ENCODE assay signal across 1 cellular context in the genomic region with DNA sequence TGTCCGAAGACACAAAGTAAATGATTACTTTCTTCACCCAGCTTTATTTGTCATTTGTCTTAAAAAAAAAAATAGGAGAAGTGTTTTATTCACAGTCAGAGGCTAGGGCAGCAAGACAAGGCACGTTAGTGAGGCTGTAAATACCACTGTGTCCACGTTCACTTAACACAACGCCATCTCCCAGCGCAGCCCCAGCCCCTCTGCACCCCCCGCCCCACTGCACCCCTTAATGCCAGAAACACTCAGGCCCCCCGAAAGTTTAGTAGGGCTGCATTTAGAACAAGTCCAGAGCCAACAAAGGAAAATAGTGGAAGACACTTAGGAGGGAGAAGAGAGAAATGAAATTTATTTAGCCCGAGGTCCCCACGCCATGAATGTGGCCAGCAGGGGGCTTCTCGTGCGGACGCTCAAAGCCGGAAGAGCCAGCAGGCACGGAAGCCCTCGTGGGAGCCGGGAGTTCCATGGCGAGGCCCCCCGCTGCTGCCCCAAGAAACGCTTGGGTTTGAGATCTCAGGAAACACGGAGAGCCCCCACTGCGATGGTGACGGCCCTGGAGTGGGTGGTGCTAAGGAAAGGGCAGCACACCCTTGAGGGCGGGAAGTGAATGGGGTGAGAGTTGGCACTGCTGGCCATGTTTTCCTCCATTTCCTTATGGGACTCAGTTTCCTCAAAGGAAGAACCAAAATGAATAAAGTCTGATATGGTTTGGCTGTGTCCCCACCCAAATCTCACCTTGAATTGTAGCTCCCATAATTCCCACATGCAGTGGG.
TF ChIP-seq lines count a peak whose summit lies in the region.

No MANE protein-coding gene starts in this region.

TF ChIP-seq in HEK293, 187 proteins besides CTCF, POLR2A, EP300 and RAD21 (continued from another document):
- TF ChIP-seq ZSCAN30 (tag by site-specific recombination; IDR thresholded peaks at IDR 0.05): peak; percentile 82
- no peak for TF ChIP-seq ZNF777 (tag by site-specific recombination; IDR thresholded peaks at IDR 0.05; ENCODE audit: borderline replicate concordance)
- TF ChIP-seq ZFHX2 (tag by site-specific recombination; conservative IDR thresholded peaks at IDR 0.05): peak; percentile 43; the same call in 1 of the 2 replicates
- no peak for TF ChIP-seq ZNF112 (tag by site-specific recombination; IDR thresholded peaks at IDR 0.05)
- TF ChIP-seq, protein P1, sequence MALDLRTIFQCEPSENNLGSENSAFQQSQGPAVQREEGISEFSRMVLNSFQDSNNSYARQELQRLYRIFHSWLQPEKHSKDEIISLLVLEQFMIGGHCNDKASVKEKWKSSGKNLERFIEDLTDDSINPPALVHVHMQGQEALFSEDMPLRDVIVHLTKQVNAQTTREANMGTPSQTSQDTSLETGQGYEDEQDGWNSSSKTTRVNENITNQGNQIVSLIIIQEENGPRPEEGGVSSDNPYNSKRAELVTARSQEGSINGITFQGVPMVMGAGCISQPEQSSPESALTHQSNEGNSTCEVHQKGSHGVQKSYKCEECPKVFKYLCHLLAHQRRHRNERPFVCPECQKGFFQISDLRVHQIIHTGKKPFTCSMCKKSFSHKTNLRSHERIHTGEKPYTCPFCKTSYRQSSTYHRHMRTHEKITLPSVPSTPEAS (tag by site-specific recombination; IDR thresholded peaks at IDR 0.05): 0 out of 2 replicates have a peak, but pooled peaks have one; percentile 25
- TF ChIP-seq ZNF423 (tag by site-specific recombination; IDR thresholded peaks at IDR 0.05): 0 out of 2 replicates have a peak, but pooled peaks have one; percentile 41
- TF ChIP-seq ZBTB8A (tag by site-specific recombination; IDR thresholded peaks at IDR 0.05): peak; percentile 34; the same call in 1 of the 2 replicates
- TF ChIP-seq, protein P2, sequence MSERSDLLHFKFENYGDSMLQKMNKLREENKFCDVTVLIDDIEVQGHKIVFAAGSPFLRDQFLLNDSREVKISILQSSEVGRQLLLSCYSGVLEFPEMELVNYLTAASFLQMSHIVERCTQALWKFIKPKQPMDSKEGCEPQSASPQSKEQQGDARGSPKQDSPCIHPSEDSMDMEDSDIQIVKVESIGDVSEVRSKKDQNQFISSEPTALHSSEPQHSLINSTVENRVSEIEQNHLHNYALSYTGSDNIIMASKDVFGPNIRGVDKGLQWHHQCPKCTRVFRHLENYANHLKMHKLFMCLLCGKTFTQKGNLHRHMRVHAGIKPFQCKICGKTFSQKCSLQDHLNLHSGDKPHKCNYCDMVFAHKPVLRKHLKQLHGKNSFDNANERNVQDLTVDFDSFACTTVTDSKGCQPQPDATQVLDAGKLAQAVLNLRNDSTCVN (tag by site-specific recombination; optimal IDR thresholded peaks at IDR 0.05): no peak
- no peak for TF ChIP-seq ZNF302 (tag by site-specific recombination; IDR thresholded peaks at IDR 0.05; ENCODE audit: low read depth)
- no peak for TF ChIP-seq ZFP37 (tag by site-specific recombination; IDR thresholded peaks at IDR 0.05)
- TF ChIP-seq, protein P3, sequence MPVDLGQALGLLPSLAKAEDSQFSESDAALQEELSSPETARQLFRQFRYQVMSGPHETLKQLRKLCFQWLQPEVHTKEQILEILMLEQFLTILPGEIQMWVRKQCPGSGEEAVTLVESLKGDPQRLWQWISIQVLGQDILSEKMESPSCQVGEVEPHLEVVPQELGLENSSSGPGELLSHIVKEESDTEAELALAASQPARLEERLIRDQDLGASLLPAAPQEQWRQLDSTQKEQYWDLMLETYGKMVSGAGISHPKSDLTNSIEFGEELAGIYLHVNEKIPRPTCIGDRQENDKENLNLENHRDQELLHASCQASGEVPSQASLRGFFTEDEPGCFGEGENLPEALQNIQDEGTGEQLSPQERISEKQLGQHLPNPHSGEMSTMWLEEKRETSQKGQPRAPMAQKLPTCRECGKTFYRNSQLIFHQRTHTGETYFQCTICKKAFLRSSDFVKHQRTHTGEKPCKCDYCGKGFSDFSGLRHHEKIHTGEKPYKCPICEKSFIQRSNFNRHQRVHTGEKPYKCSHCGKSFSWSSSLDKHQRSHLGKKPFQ (tag by site-specific recombination; IDR thresholded peaks at IDR 0.05): peak; percentile 51; the same call in 1 of the 2 replicates
- TF ChIP-seq ZNF785 (tag by site-specific recombination; IDR thresholded peaks at IDR 0.05): 0 out of 2 replicates have a peak, but pooled peaks have one; percentile 16
- TF ChIP-seq, protein P4, sequence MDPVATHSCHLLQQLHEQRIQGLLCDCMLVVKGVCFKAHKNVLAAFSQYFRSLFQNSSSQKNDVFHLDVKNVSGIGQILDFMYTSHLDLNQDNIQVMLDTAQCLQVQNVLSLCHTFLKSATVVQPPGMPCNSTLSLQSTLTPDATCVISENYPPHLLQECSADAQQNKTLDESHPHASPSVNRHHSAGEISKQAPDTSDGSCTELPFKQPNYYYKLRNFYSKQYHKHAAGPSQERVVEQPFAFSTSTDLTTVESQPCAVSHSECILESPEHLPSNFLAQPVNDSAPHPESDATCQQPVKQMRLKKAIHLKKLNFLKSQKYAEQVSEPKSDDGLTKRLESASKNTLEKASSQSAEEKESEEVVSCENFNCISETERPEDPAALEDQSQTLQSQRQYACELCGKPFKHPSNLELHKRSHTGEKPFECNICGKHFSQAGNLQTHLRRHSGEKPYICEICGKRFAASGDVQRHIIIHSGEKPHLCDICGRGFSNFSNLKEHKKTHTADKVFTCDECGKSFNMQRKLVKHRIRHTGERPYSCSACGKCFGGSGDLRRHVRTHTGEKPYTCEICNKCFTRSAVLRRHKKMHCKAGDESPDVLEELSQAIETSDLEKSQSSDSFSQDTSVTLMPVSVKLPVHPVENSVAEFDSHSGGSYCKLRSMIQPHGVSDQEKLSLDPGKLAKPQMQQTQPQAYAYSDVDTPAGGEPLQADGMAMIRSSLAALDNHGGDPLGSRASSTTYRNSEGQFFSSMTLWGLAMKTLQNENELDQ (tag by site-specific recombination; IDR thresholded peaks at IDR 0.05; ENCODE audit: low read depth): no peak
- no peak for TF ChIP-seq ZNF501 (tag by site-specific recombination; IDR thresholded peaks at IDR 0.05)
- 0 out of 2 replicates have a peak, but pooled peaks have one; percentile 39 for TF ChIP-seq SP3 (tag by site-specific recombination; IDR thresholded peaks at IDR 0.05)
- no peak for TF ChIP-seq BCL11A (tag by site-specific recombination; IDR thresholded peaks at IDR 0.05; ENCODE audit: low read depth)
- TF ChIP-seq BCL11B (tag by site-specific recombination; IDR thresholded peaks at IDR 0.05; ENCODE audit: low read depth): no peak
- TF ChIP-seq GLIS2 (tag by site-specific recombination; IDR thresholded peaks at IDR 0.05): peak; percentile 93
- TF ChIP-seq ZNF571 (tag by site-specific recombination; IDR thresholded peaks at IDR 0.05): no peak
- no peak for TF ChIP-seq ZNF664 (tag by site-specific recombination; IDR thresholded peaks at IDR 0.05)
- peak; percentile 53; the same call in 1 of the 2 replicates for TF ChIP-seq ZNF610 (tag by site-specific recombination; IDR thresholded peaks at IDR 0.05; ENCODE audit: borderline replicate concordance)
- TF ChIP-seq OSR2 (tag by site-specific recombination; IDR thresholded peaks at IDR 0.05): peak; percentile 64
- TF ChIP-seq, protein P5, sequence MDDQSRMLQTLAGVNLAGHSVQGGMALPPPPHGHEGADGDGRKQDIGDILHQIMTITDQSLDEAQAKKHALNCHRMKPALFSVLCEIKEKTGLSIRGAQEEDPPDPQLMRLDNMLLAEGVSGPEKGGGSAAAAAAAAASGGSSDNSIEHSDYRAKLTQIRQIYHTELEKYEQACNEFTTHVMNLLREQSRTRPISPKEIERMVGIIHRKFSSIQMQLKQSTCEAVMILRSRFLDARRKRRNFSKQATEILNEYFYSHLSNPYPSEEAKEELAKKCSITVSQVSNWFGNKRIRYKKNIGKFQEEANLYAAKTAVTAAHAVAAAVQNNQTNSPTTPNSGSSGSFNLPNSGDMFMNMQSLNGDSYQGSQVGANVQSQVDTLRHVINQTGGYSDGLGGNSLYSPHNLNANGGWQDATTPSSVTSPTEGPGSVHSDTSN (CRISPR knock-in tag; IDR thresholded peaks at IDR 0.05): no peak
- TF ChIP-seq, protein P6, sequence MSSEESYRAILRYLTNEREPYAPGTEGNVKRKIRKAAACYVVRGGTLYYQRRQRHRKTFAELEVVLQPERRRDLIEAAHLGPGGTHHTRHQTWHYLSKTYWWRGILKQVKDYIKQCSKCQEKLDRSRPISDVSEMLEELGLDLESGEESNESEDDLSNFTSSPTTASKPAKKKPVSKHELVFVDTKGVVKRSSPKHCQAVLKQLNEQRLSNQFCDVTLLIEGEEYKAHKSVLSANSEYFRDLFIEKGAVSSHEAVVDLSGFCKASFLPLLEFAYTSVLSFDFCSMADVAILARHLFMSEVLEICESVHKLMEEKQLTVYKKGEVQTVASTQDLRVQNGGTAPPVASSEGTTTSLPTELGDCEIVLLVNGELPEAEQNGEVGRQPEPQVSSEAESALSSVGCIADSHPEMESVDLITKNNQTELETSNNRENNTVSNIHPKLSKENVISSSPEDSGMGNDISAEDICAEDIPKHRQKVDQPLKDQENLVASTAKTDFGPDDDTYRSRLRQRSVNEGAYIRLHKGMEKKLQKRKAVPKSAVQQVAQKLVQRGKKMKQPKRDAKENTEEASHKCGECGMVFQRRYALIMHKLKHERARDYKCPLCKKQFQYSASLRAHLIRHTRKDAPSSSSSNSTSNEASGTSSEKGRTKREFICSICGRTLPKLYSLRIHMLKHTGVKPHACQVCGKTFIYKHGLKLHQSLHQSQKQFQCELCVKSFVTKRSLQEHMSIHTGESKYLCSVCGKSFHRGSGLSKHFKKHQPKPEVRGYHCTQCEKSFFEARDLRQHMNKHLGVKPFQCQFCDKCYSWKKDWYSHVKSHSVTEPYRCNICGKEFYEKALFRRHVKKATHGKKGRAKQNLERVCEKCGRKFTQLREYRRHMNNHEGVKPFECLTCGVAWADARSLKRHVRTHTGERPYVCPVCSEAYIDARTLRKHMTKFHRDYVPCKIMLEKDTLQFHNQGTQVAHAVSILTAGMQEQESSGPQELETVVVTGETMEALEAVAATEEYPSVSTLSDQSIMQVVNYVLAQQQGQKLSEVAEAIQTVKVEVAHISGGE (tag by site-specific recombination; conservative IDR thresholded peaks at IDR 0.05; ENCODE audit: low read depth): 0 out of 2 replicates have a peak, but pooled peaks have one; percentile 27
- TF ChIP-seq ZNF660 (tag by site-specific recombination; IDR thresholded peaks at IDR 0.05): peak; percentile 29; the same call in 1 of the 2 replicates
- no peak for TF ChIP-seq KLF8 (tag by site-specific recombination; IDR thresholded peaks at IDR 0.05)
- TF ChIP-seq ZNF350 (tag by site-specific recombination; IDR thresholded peaks at IDR 0.05): no peak
